ENCODE assay signal across 13 cellular contexts in the genomic region with DNA sequence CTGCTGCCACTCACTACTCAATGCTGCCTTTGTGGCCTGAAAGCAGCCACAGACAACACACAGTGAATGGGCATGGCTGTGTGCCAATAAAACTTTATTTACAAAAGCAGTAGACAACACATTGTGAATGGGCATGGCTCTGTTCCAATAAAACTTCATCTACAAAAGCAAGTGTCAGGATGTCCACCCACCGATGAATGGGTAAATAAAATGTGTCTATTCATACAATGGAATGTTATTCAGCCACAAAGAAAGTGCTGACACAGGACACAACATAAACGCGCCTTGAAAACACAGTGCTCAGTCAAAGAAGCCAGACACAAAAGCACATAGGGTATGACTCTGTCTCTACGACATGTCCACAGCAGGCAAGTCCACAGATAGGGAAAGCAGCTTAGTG. TPM values are rescaled to one million over a fixed set of nuclear protein-coding genes. Genes with fewer than 3 reads are reported as not detected.
DNase-seq lines count a peak whose midpoint lies in the region; ATAC-seq, FAIRE-seq and TF ChIP-seq lines count a peak whose summit lies in the region.
"Had no signal": no experiment of that assay in that cellular context is flagged by ENCODE, and none has a peak within 500 bp of the region (broad histone marks: within the 10 kb centered on the region; RNA-seq: fewer than 3 reads in every experiment).

No MANE protein-coding gene starts in this region.

- H3K36me3 Mint-ChIP-seq in astrocyte (ENCODE audit: low read depth, unreplicated experiment): peaks cover 31% of the 10 kb centered on the region

- no peak for FAIRE-seq in astrocyte (lab: Jason Lieb, UNC)

- H3K9me3 ChIP-seq in astrocyte (ENCODE audit: insufficient read depth, low read depth, low read length) (no peaks in the 10 kb centered on the region), tibial artery (no peaks in the 10 kb centered on the region)
- H3K9me3 ChIP-seq: spleen had no signal

- no peak overlapping the region for H3K4me3 ChIP-seq in astrocyte (ENCODE audit: insufficient read depth, low read depth, low read length)
- no peak overlapping the region for H3K4me3 ChIP-seq in tibial artery
- H3K4me3 ChIP-seq: spleen had no signal

- H4K20me1 ChIP-seq in astrocyte (ENCODE audit: insufficient read depth, low read length): no peaks in the 10 kb centered on the region

- no peaks in the 10 kb centered on the region for H3K27me3 Mint-ChIP-seq in astrocyte (ENCODE audit: low read depth, unreplicated experiment)
- H3K27me3 Mint-ChIP-seq: naive thymus-derived CD4-positive, alpha-beta T cell had no signal

- no peak for ATAC-seq in HG03571 (IDR thresholded peaks at IDR 0.05; ENCODE audit: unreplicated experiment)
- ATAC-seq: naive thymus-derived CD4-positive, alpha-beta T cell had no signal

- peaks cover 7% of the 10 kb centered on the region for H3K4me1 Mint-ChIP-seq in astrocyte (ENCODE audit: low read depth, unreplicated experiment)
- H3K4me1 Mint-ChIP-seq: naive thymus-derived CD4-positive, alpha-beta T cell had no signal

- H3K27me3 ChIP-seq in astrocyte (ENCODE audit: insufficient read depth, low read length) (no peaks in the 10 kb centered on the region), tibial artery (no peaks in the 10 kb centered on the region)
- H3K27me3 ChIP-seq: spleen had no signal

- peaks cover 9% of the 10 kb centered on the region for H3K4me1 ChIP-seq in astrocyte (ENCODE audit: insufficient read depth, low read length)
- no peaks in the 10 kb centered on the region for H3K4me1 ChIP-seq in tibial artery
- H3K4me1 ChIP-seq: spleen had no signal

- no peak overlapping the region for H3K4me3 Mint-ChIP-seq in astrocyte (ENCODE audit: unreplicated experiment)
- H3K4me3 Mint-ChIP-seq: naive thymus-derived CD4-positive, alpha-beta T cell had no signal

- no peak overlapping the region for H3K27ac Mint-ChIP-seq in astrocyte (ENCODE audit: unreplicated experiment)
- H3K27ac Mint-ChIP-seq: naive thymus-derived CD4-positive, alpha-beta T cell had no signal

- H3K27ac ChIP-seq in astrocyte (ENCODE audit: low read depth, low read length): no peak overlapping the region
- no peak overlapping the region for H3K27ac ChIP-seq in tibial artery
- H3K27ac ChIP-seq: spleen had no signal

- H3K36me3 ChIP-seq in astrocyte (ENCODE audit: insufficient read depth, low read length) (no peaks in the 10 kb centered on the region), tibial artery (peaks cover 9 to 20% (median 12%) of the 10 kb centered on the region in 3 donors)

- H3K9ac ChIP-seq in astrocyte (ENCODE audit: low read length): no peak overlapping the region

- H3K79me2 ChIP-seq in astrocyte (ENCODE audit: insufficient read depth, low read length): no peaks in the 10 kb centered on the region

- intact Hi-C loops in tibial artery (cut with DNase I; ENCODE audit: low total_unique reads): no loop called here

- peaks cover 6% of the 10 kb centered on the region for H3K9me3 Mint-ChIP-seq in astrocyte (ENCODE audit: unreplicated experiment)

- no peak overlapping the region for H2AFZ ChIP-seq in astrocyte (ENCODE audit: low read depth, low read length)

- TF ChIP-seq CTCF in astrocyte (IDR thresholded peaks at IDR 0.05; ENCODE audit: insufficient read depth, low read depth, low read length) (no peak), tibial artery (IDR thresholded peaks at IDR 0.05) (no peak)

- H3K4me2 ChIP-seq in astrocyte (ENCODE audit: low read length): peak overlapping the region; percentile 10

- DNase-seq in DMS153 treated with DMSO at 0.1 percent for 48 hours (lab: John Stamatoyannopoulos, UW; ENCODE audit: unreplicated experiment) (peak; percentile 52), NCI-H2081 treated with DMSO at 0.1 percent for 48 hours (lab: John Stamatoyannopoulos, UW) (peak; percentile 42), astrocyte (ENCODE audit: low read depth) (peak; percentile 58), medulla oblongata (ENCODE audit: extremely low spot score) (peak; percentile 40), tibial artery (no peak), NCI-H510A treated with DMSO at 0.1 percent for 48 hours (lab: John Stamatoyannopoulos, UW) (no peak), T-helper 9 cell (no peak)
- DNase-seq: activated T-cell treated with anti-CD3 and anti-CD28 coated beads, Interleukin-2, amount 50 U/mL, for 48 hours; naive thymus-derived CD4-positive, alpha-beta T cell; NCI-H2227 treated with DMSO at 0.1 percent for 48 hours; spleen had no signal

RNA-seq across cellular contexts. Expression of a gene that starts 20.1 kb away (rescaled TPM):
- 6.6 and 7.2 TPM in 2 replicates for total RNA-seq in astrocyte

RNA-seq across cellular contexts. Expression of a gene that starts 22.0 kb away (rescaled TPM):
- not detected in 2 replicates for total RNA-seq in astrocyte
- total RNA-seq: cardiac septum, spleen had no signal

Comparison
In these comparisons a context has a peak if more than half of its experiments do, and no peak if none do; other contexts are left out.
1. DNase-seq: peak in DMS153 treated with DMSO at 0.1 percent for 48 hours (single experiment), NCI-H2081 treated with DMSO at 0.1 percent for 48 hours (single experiment), astrocyte (single experiment) and medulla oblongata (single experiment); none in tibial artery (0 of 2), NCI-H510A treated with DMSO at 0.1 percent for 48 hours (single experiment) and T-helper 9 cell (single experiment).